15 cellular contexts compared by ENCODE assay signal in genomic region chr3:122964844-122965243, GRCh38.
DNase-seq lines count a peak whose midpoint lies in the region; ATAC-seq and TF ChIP-seq lines count a peak whose summit lies in the region.
"Had no signal": no experiment of that assay in that cellular context is flagged by ENCODE, and none has a peak within 500 bp of the region (broad histone marks: within the 10 kb centered on the region; RNA-seq: fewer than 3 reads in every experiment).

No MANE protein-coding gene starts in this region.

- H3K36me3 Mint-ChIP-seq in GM23338 (ENCODE audit: low read depth) = peaks cover 4% of the 10 kb centered on the region; the same call in 1 of the 3 replicates
- no peaks in the 10 kb centered on the region for H3K36me3 Mint-ChIP-seq in nephron (ENCODE audit: low read depth)
- no peaks in the 10 kb centered on the region for H3K36me3 Mint-ChIP-seq in activated T-cell treated with anti-CD3 and anti-CD28 coated beads, Interleukin-2, amount 50 U/mL, for 24 hours (ENCODE audit: low read depth)
- H3K36me3 Mint-ChIP-seq: CD4-positive, alpha-beta memory T cell had no signal

- H4K20me1 ChIP-seq in GM23338 (replicated peaks; ENCODE audit: insufficient read depth) = no peaks in the 10 kb centered on the region; the same call in 1 of the 2 replicates

- H3K4me3 Mint-ChIP-seq in GM23338 (no peak overlapping the region), nephron (no peak overlapping the region)
- H3K4me3 Mint-ChIP-seq in activated T-cell treated with anti-CD3 and anti-CD28 coated beads, Interleukin-2, amount 50 U/mL, for 24 hours = no peak overlapping the region
- H3K4me3 Mint-ChIP-seq: CD4-positive, alpha-beta memory T cell had no signal

- no peak overlapping the region for H2AFZ ChIP-seq in GM23338
- H2AFZ ChIP-seq: GM23248 had no signal

- ATAC-seq in GM23338 = peak; percentile 79

- TF ChIP-seq CTCF in GM23338 (conservative IDR thresholded peaks at IDR 0.05; ENCODE audit: low read depth in 2 of 2) (no peak), WERI-Rb-1 (IDR thresholded peaks at IDR 0.05; ENCODE audit: low read depth, low read length) (no peak), nephron (IDR thresholded peaks at IDR 0.05; ENCODE audit: unreplicated experiment in 3 of 3) (no peak)

- no peak overlapping the region for H3K4me3 ChIP-seq in GM23338
- H3K4me3 ChIP-seq in WERI-Rb-1 (ENCODE audit: low read depth, low read length) = no peak overlapping the region
- H3K4me3 ChIP-seq: GM23248 had no signal

- H3K9me3 Mint-ChIP-seq in GM23338 (no peaks in the 10 kb centered on the region), nephron (no peaks in the 10 kb centered on the region)
- H3K9me3 Mint-ChIP-seq in activated T-cell treated with anti-CD3 and anti-CD28 coated beads, Interleukin-2, amount 50 U/mL, for 24 hours = no peaks in the 10 kb centered on the region
- H3K9me3 Mint-ChIP-seq: CD4-positive, alpha-beta memory T cell had no signal

- peaks cover 33% of the 10 kb centered on the region for H3K4me1 Mint-ChIP-seq in GM23338
- peaks cover 59% of the 10 kb centered on the region for H3K4me1 Mint-ChIP-seq in nephron
- H3K4me1 Mint-ChIP-seq in activated T-cell treated with anti-CD3 and anti-CD28 coated beads, Interleukin-2, amount 50 U/mL, for 24 hours (ENCODE audit: low read depth) = no peaks in the 10 kb centered on the region
- H3K4me1 Mint-ChIP-seq: CD4-positive, alpha-beta memory T cell had no signal

- H3K9me2 ChIP-seq in GM23338 (ENCODE audit: insufficient read depth) = no peaks in the 10 kb centered on the region

- no peaks in the 10 kb centered on the region for H3K79me2 ChIP-seq in GM23338 (replicated peaks; ENCODE audit: insufficient read depth)

- H3K4me1 ChIP-seq in GM23338 (ENCODE audit: insufficient read depth) = peaks cover 16% of the 10 kb centered on the region

- no peaks in the 10 kb centered on the region for H3K9me3 ChIP-seq in WERI-Rb-1 (ENCODE audit: severe bottlenecking)

- H3K36me3 ChIP-seq in GM23338 (ENCODE audit: insufficient read depth) (no peaks in the 10 kb centered on the region), WERI-Rb-1 (no peaks in the 10 kb centered on the region)

- H3K27me3 Mint-ChIP-seq in GM23338 (ENCODE audit: insufficient read depth, low read depth, poor library complexity) (peaks cover 16% of the 10 kb centered on the region), nephron (ENCODE audit: low read depth) (peaks cover 9% of the 10 kb centered on the region)
- no peaks in the 10 kb centered on the region for H3K27me3 Mint-ChIP-seq in activated T-cell treated with anti-CD3 and anti-CD28 coated beads, Interleukin-2, amount 50 U/mL, for 24 hours

- H3F3A ChIP-seq in GM23338 (replicated peaks; ENCODE audit: low read depth) = no peaks in the 10 kb centered on the region

- H3K27ac Mint-ChIP-seq in GM23338 = no peak overlapping the region
- H3K27ac Mint-ChIP-seq in nephron = peak overlapping the region in 2 of 3 experiments; percentile 61 to 76
- no peak overlapping the region for H3K27ac Mint-ChIP-seq in activated T-cell treated with anti-CD3 and anti-CD28 coated beads, Interleukin-2, amount 50 U/mL, for 24 hours

- H3K27ac ChIP-seq in GM23338 (ENCODE audit: low read depth) (no peak overlapping the region), WERI-Rb-1 (peak overlapping the region; percentile 35)
- H3K27ac ChIP-seq: GM23248 had no signal

- H3K27me3 ChIP-seq in GM23338 (ENCODE audit: insufficient read depth) (no peaks in the 10 kb centered on the region), WERI-Rb-1 (ENCODE audit: insufficient read depth, low read depth, severe bottlenecking) (no peaks in the 10 kb centered on the region)

- peak; percentile 71 for DNase-seq in NCI-H2171 treated with DMSO at 0.1 percent for 48 hours (lab: John Stamatoyannopoulos, UW)
- DNase-seq in NCI-H2171 (lab: John Stamatoyannopoulos, UW) = no peak
- no peak for DNase-seq in GM23338 (ENCODE audit: low spot score)
- peak; percentile 67 for DNase-seq in WERI-Rb-1
- DNase-seq in AG08395 (ENCODE audit: low spot score) = no peak
- no peak for DNase-seq in activated T-cell treated with anti-CD3 and anti-CD28 coated beads, Interleukin-2, amount 50 U/mL, for 24 hours
- no peak for DNase-seq in NCI-H1105 (lab: John Stamatoyannopoulos, UW)
- DNase-seq: 8988T; CD4-positive, alpha-beta memory T cell; DND-41; GDM1; GM23248; NCI-H1417 treated with DMSO at 0.1 percent for 48 hours; NCI-H226 had no signal

- H3K4me2 ChIP-seq in GM23338 = no peak overlapping the region

TF ChIP-seq in GM23338, 12 proteins besides CTCF, POLR2A, EP300 and RAD21 (continues in another document):
- no peak for TF ChIP-seq POLR2AphosphoS5 (IDR thresholded peaks at IDR 0.05; ENCODE audit: low read depth)
- TF ChIP-seq ETS1 (IDR thresholded peaks at IDR 0.05) = no peak
- TF ChIP-seq ZNF331 (CRISPR knock-in tag; IDR thresholded peaks at IDR 0.05; ENCODE audit: low read depth) = no peak
- no peak for TF ChIP-seq ZNF114 (CRISPR knock-in tag; IDR thresholded peaks at IDR 0.05)
- no peak for TF ChIP-seq STAT1 (IDR thresholded peaks at IDR 0.05; ENCODE audit: unreplicated experiment)
- TF ChIP-seq EZH2phosphoT487 (IDR thresholded peaks at IDR 0.05; ENCODE audit: unreplicated experiment) = no peak
- no peak for TF ChIP-seq CREB1 (CRISPR knock-in tag; IDR thresholded peaks at IDR 0.05; ENCODE audit: low read depth)
- no peak for TF ChIP-seq ZNF462 (CRISPR knock-in tag; IDR thresholded peaks at IDR 0.05)
- no peak for TF ChIP-seq NANOG (IDR thresholded peaks at IDR 0.05; ENCODE audit: borderline replicate concordance)
- no peak for TF ChIP-seq EZH2 (IDR thresholded peaks at IDR 0.05; ENCODE audit: low read depth, unreplicated experiment)

Comparison
In these comparisons a context has a peak if more than half of its experiments do, and no peak if none do; other contexts are left out.
1. DNase-seq: peak in NCI-H2171 treated with DMSO at 0.1 percent for 48 hours (single experiment) and WERI-Rb-1 (single experiment); none in NCI-H2171 (single experiment), GM23338 (single experiment), AG08395 (single experiment), activated T-cell treated with anti-CD3 and anti-CD28 coated beads, Interleukin-2, amount 50 U/mL, for 24 hours (single experiment) and NCI-H1105 (single experiment).
2. H3K27ac Mint-ChIP-seq: peak in nephron (2 of 3); none in GM23338 (single experiment) and activated T-cell treated with anti-CD3 and anti-CD28 coated beads, Interleukin-2, amount 50 U/mL, for 24 hours (single experiment).